8 cellular contexts compared by ENCODE assay signal in genomic region chr20:35767683-35768402, GRCh38. TPM values are rescaled to one million over a fixed set of nuclear protein-coding genes. Genes with fewer than 3 reads are reported as not detected.
DNase-seq lines count a peak whose midpoint lies in the region; ATAC-seq and TF ChIP-seq lines count a peak whose summit lies in the region.
"Not testable (repeated sequence)": the region's sequence is repeated elsewhere in the genome, so short reads cannot be mapped to it uniquely, and the experiment has no call there.

No MANE protein-coding gene starts in this region.

- POLR2A ChIA-PET in WTC11 (lab: Charles Lee) = interaction anchor here (3.2 kb wide), 1 partner anchor 26 kb away, joined by 28 read pairs; the partner anchor contains the start of gene RBM39

- peak overlapping the region; percentile 96 for H3K27ac ChIP-seq in neutrophil

- CTCF ChIA-PET in WTC11 (lab: Charles Lee) = interaction anchor here (0.5 to 1.0 kb wide), 3 partner anchors 180 to 1362 kb away, joined by 3 read pairs; no protein-coding TSS in a partner anchor

- H3K36me3 Mint-ChIP-seq in WTC11 = not testable (repeated sequence)

- H3K36me3 ChIP-seq in neutrophil = not testable (repeated sequence)

- TF ChIP-seq CTCF in WTC11 (IDR thresholded peaks at IDR 0.05); neutrophil (IDR thresholded peaks at IDR 0.05): not testable (repeated sequence)

- peak overlapping the region; percentile 90 for H3K27ac Mint-ChIP-seq in WTC11

- peak overlapping the region; percentile 45 to 55 for H3K4me3 ChIP-seq in neutrophil (ENCODE audit: low read depth in 1 of 2, low read length in 1 of 2)

- ATAC-seq in GM21723 (IDR thresholded peaks at IDR 0.05; ENCODE audit: unreplicated experiment) (peak; percentile 59), left cardiac atrium (peak; percentile 7 to 31)
- not testable (repeated sequence) for ATAC-seq in WTC11

- H3K27me3 ChIP-seq in neutrophil = not testable (repeated sequence)

- intact Hi-C loops in left cardiac atrium (cut with DNase I) = not testable (repeated sequence)

- peak overlapping the region; percentile 36; the same call in 1 of the 2 replicates for H3K4me3 Mint-ChIP-seq in WTC11

- H3K9me3 ChIP-seq in neutrophil = not testable (repeated sequence)

- H3K4me1 ChIP-seq in neutrophil (ENCODE audit: control insufficient read depth in 1 of 2, insufficient read depth in 1 of 2, low read depth in 1 of 2, low read length in 1 of 2) = peaks cover 57% of the 10 kb centered on the region in 2 experiments

- H3K27me3 Mint-ChIP-seq in WTC11 (ENCODE audit: low read depth) = peaks cover 20% of the 10 kb centered on the region

- H3K9me3 Mint-ChIP-seq in WTC11 = not testable (repeated sequence)

- DNase-seq in GDM1 (lab: John Stamatoyannopoulos, UW) (peak; percentile 86), KG1 (lab: John Stamatoyannopoulos, UW) (peak; percentile 71), WTC11 (ENCODE audit: low spot score) (peak; percentile 37), amygdala (lab: John Stamatoyannopoulos, UW) (peak in 40 of 56 donors; percentile 1 to 68 (median 24)), left cardiac atrium (peak; percentile 81)
- peak; percentile 29 to 49 for DNase-seq in stimulated activated CD8-positive, alpha-beta memory T cell treated with anti-CD3 and anti-CD28 coated beads, Interleukin-7, amount 100 ng/mL, for 48 hours (ENCODE audit: extremely low read depth in 1 of 2, low read depth in 1 of 2)

- H3K4me1 Mint-ChIP-seq in WTC11 = peaks cover 28% of the 10 kb centered on the region

RNA-seq across cellular contexts. Expression of gene PHF20, which starts 4.0 kb away (rescaled TPM):
- total RNA-seq in WTC11 (2021) (65.8 to 70.0 TPM (median 66.8 TPM) in 3 replicates), left cardiac atrium (10 to 100 TPM; 45.5 to 50.5 TPM)

RNA-seq across cellular contexts. Expression of gene RBM39, which starts 25.8 kb away (rescaled TPM):
- total RNA-seq in WTC11 (2021) = 221 to 231 TPM (median 223 TPM) in 3 replicates
- total RNA-seq in left cardiac atrium = 100 to 1,000 TPM; 143 to 172 TPM

Comparison
In these comparisons a context has a peak if more than half of its experiments do, and no peak if none do; other contexts are left out.
1. DNase-seq: peak in every context shown above with its lines; median percentile 86 in GDM1; 81 in left cardiac atrium; 71 in KG1; 39 in stimulated activated CD8-positive, alpha-beta memory T cell treated with anti-CD3 and anti-CD28 coated beads, Interleukin-7, amount 100 ng/mL, for 48 hours; 37 in WTC11; 24 in amygdala.